Comparison of ENCODE assay signal across 8 cellular contexts in the genomic region with DNA sequence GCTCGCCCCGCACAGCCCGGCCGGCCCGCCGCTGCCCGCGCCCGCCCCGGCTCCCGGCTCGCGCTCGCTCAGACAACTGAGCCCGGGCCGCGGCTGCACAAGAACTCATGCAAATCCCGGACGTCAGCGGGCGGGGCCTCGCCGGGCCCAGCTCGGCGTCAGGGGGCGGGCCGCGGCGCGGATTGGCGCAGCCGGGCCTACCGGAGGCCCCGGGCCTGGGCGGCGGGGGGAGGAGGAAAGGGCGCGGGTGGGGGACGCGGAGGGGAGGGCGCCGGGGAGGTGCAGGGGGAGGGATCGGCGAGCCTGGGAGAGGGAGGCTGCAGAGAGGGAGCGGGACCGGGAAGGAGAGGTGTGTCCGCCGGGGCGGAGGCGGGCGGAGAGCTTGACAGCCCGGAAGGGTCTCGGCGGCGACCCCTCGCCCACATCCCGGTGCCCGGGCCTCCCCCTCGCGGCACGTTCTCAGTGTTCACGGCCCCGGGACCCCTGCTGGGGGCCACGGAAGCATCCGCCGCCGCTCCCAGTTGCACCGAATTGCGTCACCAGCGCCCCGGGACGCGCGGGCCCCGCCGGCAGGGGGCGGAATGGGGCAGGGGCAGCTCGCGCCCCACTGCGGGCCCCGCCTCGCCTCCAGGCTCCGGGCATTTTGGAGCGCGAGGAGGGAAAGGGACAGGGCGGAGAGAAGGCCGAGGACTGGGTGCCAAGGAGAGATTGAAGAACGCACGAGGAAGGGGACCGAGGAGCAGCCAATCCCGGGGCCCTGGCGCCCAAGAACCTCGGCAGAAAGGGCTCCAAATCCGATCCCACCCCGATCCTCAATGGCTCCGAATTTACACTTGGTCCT. TPM values are rescaled to one million over a fixed set of nuclear protein-coding genes. Genes with fewer than 3 reads are reported as not detected.
DNase-seq lines count a peak whose midpoint lies in the region; ATAC-seq, FAIRE-seq and TF ChIP-seq lines count a peak whose summit lies in the region.

A gene (minus strand): TSS at position 78 of the 841 bp plus-strand sequence. CDS start 189 bp downstream, outside the sequence.

- peaks cover 23% of the 10 kb centered on the region for H3K36me3 Mint-ChIP-seq in activated CD4-positive, alpha-beta T cell treated with anti-CD3 and anti-CD28 coated beads, Interleukin-2, amount 10 ng/mL, durations not matched to agents 7 days and 5 days (ENCODE audit: low read depth)

- TF ChIP-seq POLR2A in GM19099 (IDR thresholded peaks at IDR 0.05; ENCODE audit: extremely low read depth, insufficient read length, low read depth) (peak; percentile 93), HepG2 (IDR thresholded peaks at IDR 0.05; ENCODE audit: insufficient read depth in 1 of 2, low read depth in 2 of 2, low read length in 2 of 2) (peak in 1 of 2 experiments; percentile 63; a peak in 2 of 4 replicates)

- peaks cover 43% of the 10 kb centered on the region for H3K4me1 Mint-ChIP-seq in activated CD4-positive, alpha-beta T cell treated with anti-CD3 and anti-CD28 coated beads, Interleukin-2, amount 10 ng/mL, durations not matched to agents 7 days and 5 days

- peak within 1 kb of the TSS; percentile 84 for H3K4me3 ChIP-seq in AG10803 (ENCODE audit: low read length)
- H3K4me3 ChIP-seq in HepG2 (replicated peaks in 1 of 3; ENCODE audit: insufficient read depth in 1 of 3, low read depth in 2 of 3, low read length in 3 of 3) = peak within 1 kb of the TSS; percentile 77 to 100 (median 87)

- TF ChIP-seq CTCF in AG10803 (conservative IDR thresholded peaks at IDR 0.05; ENCODE audit: low read length) = peak; percentile 29
- TF ChIP-seq CTCF in HepG2 (CRISPR knock-in tag; IDR thresholded peaks at IDR 0.05) = peak; percentile 89

- peaks cover 10 to 11% of the 10 kb centered on the region in 2 experiments for H3K36me3 ChIP-seq in HepG2 (replicated peaks in 1 of 2; ENCODE audit: control insufficient read depth in 1 of 2, insufficient read depth in 2 of 2, low read length in 2 of 2)

- H3K4me1 ChIP-seq in HepG2 (ENCODE audit: insufficient read depth, low read length) = peaks cover 69% of the 10 kb centered on the region

- H3K79me2 ChIP-seq in HepG2 (ENCODE audit: insufficient read depth, low read length) = peaks cover 39% of the 10 kb centered on the region

- no peaks in the 10 kb centered on the region for H3K9me3 ChIP-seq in HepG2 (ENCODE audit: low read length)

- peak; percentile 95 for TF ChIP-seq RAD21 in HepG2 (CRISPR knock-in tag; IDR thresholded peaks at IDR 0.05)

- WGBS in HepG2 (ENCODE audit: low lambda C conversion rate) = 15% methylated on average over 56 of the region's 96 CpGs

- peak within 1 kb of the TSS; percentile 94 for H3K27ac Mint-ChIP-seq in activated CD4-positive, alpha-beta T cell treated with anti-CD3 and anti-CD28 coated beads, Interleukin-2, amount 10 ng/mL, durations not matched to agents 7 days and 5 days

- peak within 1 kb of the TSS; percentile 97 for H3K4me2 ChIP-seq in HepG2 (ENCODE audit: low read depth, low read length)

- TF ChIP-seq EP300 in HepG2 (IDR thresholded peaks at IDR 0.05; ENCODE audit: low read depth in 2 of 2, low read length in 2 of 2) (peak in 1 of 2 experiments; percentile 51; a peak in 1 of 4 replicates), HepG2 (CRISPR knock-in tag; IDR thresholded peaks at IDR 0.05; ENCODE audit: borderline replicate concordance) (peak; percentile 83)

- H3K9ac ChIP-seq in HepG2 (ENCODE audit: insufficient read depth, low read depth, low read length) = peak within 1 kb of the TSS; percentile 79

- ATAC-seq in HG03460 (IDR thresholded peaks at IDR 0.05; ENCODE audit: unreplicated experiment) (peak; percentile 52), HepG2 (peak; percentile 44)

- no peaks in the 10 kb centered on the region; a peak in 1 of 5 replicates for H3K27me3 ChIP-seq in HepG2 (ENCODE audit: control insufficient read depth in 1 of 2, insufficient read depth in 2 of 2, low read length in 2 of 2)

- in situ Hi-C loops in HepG2 (cut with HindIII; ENCODE audit: extremely low pct_ligation_motif_present, low pct_unique_long_range_greater_than_20kb) = loop anchor here (5.0 kb wide), 2 partner anchors 88 to 153 kb away; no protein-coding TSS in a partner anchor

- peak within 1 kb of the TSS; percentile 91 for H3K4me3 Mint-ChIP-seq in activated CD4-positive, alpha-beta T cell treated with anti-CD3 and anti-CD28 coated beads, Interleukin-2, amount 10 ng/mL, durations not matched to agents 7 days and 5 days

- POLR2A ChIA-PET in activated CD4-positive, alpha-beta T cell treated with anti-CD3 and anti-CD28 coated beads, Interleukin-2, amount 10 ng/mL, durations not matched to agents 7 days and 5 days (lab: Charles Lee) = interaction anchor here (1.3 kb wide), 1 partner anchor 43 kb away, joined by 6 read pairs; a partner anchor contains a TSS
- POLR2A ChIA-PET in HepG2 (lab: Yijun Ruan, JAX) = interaction anchor here (0.6 to 9.7 kb wide), 31 partner anchors 8 to 163 kb away, joined by 3 to 333 read pairs (median 7); a partner anchor contains a TSS

- H2AFZ ChIP-seq in HepG2 (ENCODE audit: low read length) = no peak within 1 kb of the TSS

- peaks cover 34% of the 10 kb centered on the region for H3K27me3 Mint-ChIP-seq in activated CD4-positive, alpha-beta T cell treated with anti-CD3 and anti-CD28 coated beads, Interleukin-2, amount 10 ng/mL, durations not matched to agents 7 days and 5 days

- intact Hi-C loops in HepG2 (cut with micrococcal nuclease; ENCODE audit: unreplicated experiment) = loop anchor here (5.0 to 10.0 kb wide), 3 partner anchors 42 to 95 kb away; a partner anchor contains a TSS

- peak within 1 kb of the TSS; percentile 71 for H3K27ac ChIP-seq in HepG2 (ENCODE audit: extremely low read length, insufficient read depth, low read length)

- H4K20me1 ChIP-seq in HepG2 (ENCODE audit: insufficient read depth, low read length) = peaks cover 38% of the 10 kb centered on the region

- CTCF ChIA-PET in activated CD4-positive, alpha-beta T cell treated with anti-CD3 and anti-CD28 coated beads, Interleukin-2, amount 10 ng/mL, durations not matched to agents 7 days and 5 days (lab: Charles Lee) = interaction anchor here (0.7 to 14.5 kb wide), 22 partner anchors 10 to 262 kb away, joined by 3 to 257 read pairs (median 5); a partner anchor contains a TSS
- CTCF ChIA-PET in HepG2 (lab: Yijun Ruan, JAX; ENCODE audit: low intra/inter-chr PET ratio, low total read pairs) = interaction anchor here (1.1 kb wide), 1 partner anchor 66 kb away, joined by 3 read pairs; no protein-coding TSS in a partner anchor

- peak; percentile 93 for DNase-seq in AG10803 (ENCODE audit: low read depth)
- DNase-seq in NCI-H526 (lab: John Stamatoyannopoulos, UW) = peak; percentile 71 to 98
- peak; percentile 93 for DNase-seq in activated CD4-positive, alpha-beta T cell treated with anti-CD3 and anti-CD28 coated beads, Interleukin-2, amount 10 ng/mL, durations not matched to agents 7 days and 5 days
- DNase-seq in dedifferentiated amniotic fluid mesenchymal stem cell (ENCODE audit: extremely low spot score) = peak; percentile 92
- peak; percentile 92 for DNase-seq in HepG2 (ENCODE audit: low spot score)
- peak; percentile 85 to 86 for DNase-seq in stimulated activated CD4-positive, alpha-beta T cell treated with anti-CD3 and anti-CD28 coated beads, Interleukin-2, amount 100 ng/mL, for 48 hours

- FAIRE-seq in HepG2 (lab: Jason Lieb, UNC) = no peak

- H3K9me3 Mint-ChIP-seq in activated CD4-positive, alpha-beta T cell treated with anti-CD3 and anti-CD28 coated beads, Interleukin-2, amount 10 ng/mL, durations not matched to agents 7 days and 5 days = no peaks in the 10 kb centered on the region

- TSS peak; percentile 92 for BruUV-seq in HepG2 (replicated peaks; lab: Mats Ljungman, UMichigan)

TF ChIP-seq in HepG2, 621 proteins besides CTCF, POLR2A, EP300 and RAD21 (continues in another document):
- TF ChIP-seq ZNF839 (CRISPR knock-in tag; IDR thresholded peaks at IDR 0.05; ENCODE audit: borderline replicate concordance) (no peak), NFKBIZ (CRISPR knock-in tag; IDR thresholded peaks at IDR 0.05) (no peak)

RNA-seq across cellular contexts. Expression of the gene that starts here (rescaled TPM):
- total RNA-seq in activated CD4-positive, alpha-beta T cell treated with anti-CD3 and anti-CD28 coated beads, Interleukin-2, amount 10 ng/mL, durations not matched to agents 7 days and 5 days = 10 to 100 TPM; 35.0 TPM
- 17.1 and 25.8 TPM in 2 replicates for total RNA-seq in HepG2 (2016; rRNA removed; fragmentation: Illumina TruSeq; extraction: Trizol)
- total RNA-seq in HepG2 (2016; cell fraction: cytosol; rRNA removed; fragmentation: Illumina TruSeq; extraction: Trizol; ENCODE audit: low read depth) = 4.7 and 4.8 TPM in 2 replicates
- 17.7 and 25.2 TPM in 2 replicates for total RNA-seq in HepG2 (2016; cell fraction: insoluble cytoplasmic fraction; rRNA removed; fragmentation: Illumina TruSeq; extraction: Trizol)
- 13.9 and 15.1 TPM in 2 replicates for total RNA-seq in HepG2 (2016; cell fraction: membrane; rRNA removed; fragmentation: Illumina TruSeq; extraction: Trizol)
- 18.5 and 22.8 TPM in 2 replicates for total RNA-seq in HepG2 (2016; cell fraction: nucleus; rRNA removed; fragmentation: Illumina TruSeq; extraction: Trizol)
- 50.8 and 61.1 TPM in 2 replicates for polyA plus RNA-seq in HepG2 (2011; rRNA removed)
- polyA plus RNA-seq in HepG2 (2011; cell fraction: cytosol; rRNA removed) = 31.1 and 45.6 TPM in 2 replicates
- 117 and 122 TPM in 2 replicates for polyA plus RNA-seq in HepG2 (2011; cell fraction: nucleus; rRNA removed)
- polyA plus RNA-seq in HepG2 (2012) = 27.9 and 32.4 TPM in 2 replicates
- polyA plus RNA-seq in HepG2 (2016; cell fraction: cytosol; fragmentation: Illumina TruSeq; extraction: Trizol; ENCODE audit: low read depth) = 3.7 and 4.2 TPM in 2 replicates
- polyA plus RNA-seq in HepG2 (2016; cell fraction: insoluble cytoplasmic fraction; fragmentation: Illumina TruSeq; extraction: Trizol; ENCODE audit: low read depth) = 29.4 and 33.0 TPM in 2 replicates
- polyA plus RNA-seq in HepG2 (2016; cell fraction: membrane; fragmentation: Illumina TruSeq; extraction: Trizol; ENCODE audit: low read depth) = 11.7 and 12.5 TPM in 2 replicates
- 60.4 and 60.8 TPM in 2 replicates for polyA plus RNA-seq in HepG2 (2016; cell fraction: nucleus; fragmentation: Illumina TruSeq; extraction: Trizol; ENCODE audit: insufficient read depth, low read depth)
- 17.1 and 51.0 TPM in 2 replicates for polyA minus RNA-seq in HepG2 (2011; rRNA and poly(A)+ RNA removed; ENCODE audit: low replicate concordance)
- polyA minus RNA-seq in HepG2 (2011; cell fraction: cytosol; rRNA and poly(A)+ RNA removed) = 33.1 and 38.6 TPM in 2 replicates
- 17.8 and 25.2 TPM in 2 replicates for polyA minus RNA-seq in HepG2 (2011; cell fraction: nucleus; rRNA and poly(A)+ RNA removed)

Comparison
In these comparisons a context has a peak if more than half of its experiments do, and no peak if none do; other contexts are left out.
1. Peak in every context shown above with its lines: DNase-seq, ATAC-seq, H3K4me3 ChIP-seq and H3K27ac ChIP-seq.